Comparison of ENCODE assay signal across 15 cellular contexts in the genomic region with DNA sequence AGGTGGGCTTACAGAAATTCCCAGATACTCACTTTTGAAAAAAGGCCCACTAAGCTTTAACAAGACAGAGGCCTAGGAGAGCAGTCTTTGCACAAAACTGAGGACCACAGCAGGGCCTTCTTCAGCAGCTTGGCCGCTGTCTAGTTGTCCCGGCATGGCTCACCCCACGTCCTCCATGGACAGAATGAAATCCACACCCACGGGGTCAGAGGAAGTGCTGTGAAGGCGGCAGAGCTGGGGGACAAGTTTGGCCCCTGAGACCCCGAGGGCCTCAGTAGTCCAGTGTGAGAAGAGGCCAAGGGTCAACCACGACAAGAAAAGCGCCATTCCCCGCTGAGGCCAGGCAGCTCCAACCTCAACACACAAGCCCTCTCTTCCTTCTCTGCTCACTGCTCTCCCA.
DNase-seq lines count a peak whose midpoint lies in the region; ATAC-seq and TF ChIP-seq lines count a peak whose summit lies in the region.
"Had no signal": no experiment of that assay in that cellular context is flagged by ENCODE, and none has a peak within 500 bp of the region (broad histone marks: within the 10 kb centered on the region; RNA-seq: fewer than 3 reads in every experiment).

No MANE protein-coding gene starts in this region.

- BruUV-seq in Caco-2 (replicated peaks; lab: Mats Ljungman, UMichigan), result no TSS peak

- CTCF ChIA-PET in Caco-2 (lab: Charles Lee), result no interaction called here

- no peak overlapping the region for H3K4ac ChIP-seq in trophoblast cell (ENCODE audit: low read depth, low read length)

- POLR2A ChIA-PET in Caco-2 (lab: Charles Lee), result interaction anchor here (0.6 kb wide), 1 partner anchor 12 kb away, joined by 4 read pairs; no protein-coding TSS in a partner anchor

- H4K12ac ChIP-seq in trophoblast cell (ENCODE audit: low read depth, low read length), result no peak overlapping the region

- no CpG with 5 or more reads among the region's 9 CpGs for WGBS in trophoblast cell (ENCODE audit: extremely low coverage, insufficient coverage, insufficient read length)

- no peak overlapping the region for H2AFZ ChIP-seq in trophoblast cell (ENCODE audit: insufficient read depth, low read length, poor library complexity)

- H3K27me3 Mint-ChIP-seq in natural killer cell (ENCODE audit: low read depth in 2 of 2), result no peaks in the 10 kb centered on the region
- no peaks in the 10 kb centered on the region for H3K27me3 Mint-ChIP-seq in natural killer cell treated with Interleukin-12 subunit alpha and Interleukin-12 subunit beta and Interleukin-15 and Interleukin-18, amount 100 ng/mL, for 72 hours
- peaks cover 15% of the 10 kb centered on the region for H3K27me3 Mint-ChIP-seq in endothelial cell (ENCODE audit: unreplicated experiment)
- H3K27me3 Mint-ChIP-seq in Caco-2 (ENCODE audit: insufficient read depth, unreplicated experiment), result no peaks in the 10 kb centered on the region
- H3K27me3 Mint-ChIP-seq in activated T-helper 2 cell treated with anti-CD3 and anti-CD28 coated beads, Interferon-gamma antibody, Interleukin-2, Interleukin-4, amounts not matched to agents 10 μg/mL and 5 μg/mL and 100 μg/mL, durations not matched to agents 14 hours and 24 hours and 36 hours (ENCODE audit: low read depth), result peaks cover 11% of the 10 kb centered on the region

- intact Hi-C loops in natural killer cell (cut with micrococcal nuclease), result no loop called here
- intact Hi-C loops in Caco-2 (cut with micrococcal nuclease; ENCODE audit: unreplicated experiment), result no loop called here
- intact Hi-C loops in activated T-helper 2 cell treated with anti-CD3 and anti-CD28 coated beads, Interferon-gamma antibody, Interleukin-2, Interleukin-4, amounts not matched to agents 10 μg/mL and 5 μg/mL and 100 μg/mL, durations not matched to agents 14 hours and 24 hours and 36 hours (cut with micrococcal nuclease), result no loop called here

- no peak overlapping the region for H3K27ac ChIP-seq in trophoblast cell (ENCODE audit: low read depth, low read length)

- no peak overlapping the region for H2BK120ac ChIP-seq in trophoblast cell (ENCODE audit: insufficient read depth, low read length, poor library complexity)

- H3K9me3 Mint-ChIP-seq in natural killer cell (no peaks in the 10 kb centered on the region), endothelial cell (ENCODE audit: unreplicated experiment) (no peaks in the 10 kb centered on the region), Caco-2 (ENCODE audit: unreplicated experiment) (no peaks in the 10 kb centered on the region)
- H3K9me3 Mint-ChIP-seq in natural killer cell treated with Interleukin-12 subunit alpha and Interleukin-12 subunit beta and Interleukin-15 and Interleukin-18, amount 100 ng/mL, for 72 hours, result no peaks in the 10 kb centered on the region
- H3K9me3 Mint-ChIP-seq in activated T-helper 2 cell treated with anti-CD3 and anti-CD28 coated beads, Interferon-gamma antibody, Interleukin-2, Interleukin-4, amounts not matched to agents 10 μg/mL and 5 μg/mL and 100 μg/mL, durations not matched to agents 14 hours and 24 hours and 36 hours, result no peaks in the 10 kb centered on the region

- no peaks in the 10 kb centered on the region for H3K79me1 ChIP-seq in trophoblast cell (ENCODE audit: low read length)

- no peaks in the 10 kb centered on the region for H3K27me3 ChIP-seq in trophoblast cell (ENCODE audit: insufficient read depth, low read length)
- H3K27me3 ChIP-seq in Caco-2 (replicated peaks; ENCODE audit: control insufficient read depth, insufficient read depth, low read length), result no peaks in the 10 kb centered on the region

- H3K23ac ChIP-seq in trophoblast cell (ENCODE audit: low read length), result no peak overlapping the region

- no peak overlapping the region for H4K8ac ChIP-seq in trophoblast cell (ENCODE audit: low read depth, low read length)

- peaks cover 84 to 94% of the 10 kb centered on the region in 2 donors for H3K4me1 Mint-ChIP-seq in natural killer cell
- peaks cover 45 to 64% of the 10 kb centered on the region in 2 donors for H3K4me1 Mint-ChIP-seq in natural killer cell treated with Interleukin-12 subunit alpha and Interleukin-12 subunit beta and Interleukin-15 and Interleukin-18, amount 100 ng/mL, for 72 hours (ENCODE audit: low read depth in 2 of 2)
- peaks cover 58% of the 10 kb centered on the region for H3K4me1 Mint-ChIP-seq in endothelial cell (ENCODE audit: unreplicated experiment)
- no peaks in the 10 kb centered on the region for H3K4me1 Mint-ChIP-seq in Caco-2 (ENCODE audit: low read depth, unreplicated experiment)
- no peaks in the 10 kb centered on the region for H3K4me1 Mint-ChIP-seq in activated T-helper 2 cell treated with anti-CD3 and anti-CD28 coated beads, Interferon-gamma antibody, Interleukin-2, Interleukin-4, amounts not matched to agents 10 μg/mL and 5 μg/mL and 100 μg/mL, durations not matched to agents 14 hours and 24 hours and 36 hours (ENCODE audit: low read depth)

- H3K9me3 ChIP-seq in trophoblast cell (ENCODE audit: insufficient read depth, low read depth, low read length) (peaks cover 2% of the 10 kb centered on the region), Caco-2 (no peaks in the 10 kb centered on the region)

- no peak overlapping the region for H3K14ac ChIP-seq in trophoblast cell (ENCODE audit: low read length)

- no peaks in the 10 kb centered on the region for H3K79me2 ChIP-seq in trophoblast cell (ENCODE audit: control insufficient read depth, insufficient read depth, low read length, poor library complexity)

- ATAC-seq in natural killer cell (no peak), GM21786 (IDR thresholded peaks at IDR 0.05; ENCODE audit: unreplicated experiment) (no peak)
- ATAC-seq in natural killer cell treated with Interleukin-12 subunit alpha and Interleukin-12 subunit beta and Interleukin-15 and Interleukin-18, amount 100 ng/mL, for 72 hours, result no peak
- ATAC-seq: K562 had no signal

- no peak overlapping the region for H3K18ac ChIP-seq in trophoblast cell (ENCODE audit: low read length)

- no peak for TF ChIP-seq CTCF in natural killer cell (IDR thresholded peaks at IDR 0.05)
- no peak for TF ChIP-seq CTCF in endothelial cell (IDR thresholded peaks at IDR 0.05; ENCODE audit: unreplicated experiment)
- no peak for TF ChIP-seq CTCF in Caco-2 (IDR thresholded peaks at IDR 0.05; ENCODE audit: insufficient read depth in 1 of 2, low read depth in 1 of 2, low read length in 1 of 2, severe bottlenecking in 1 of 2, unreplicated experiment in 1 of 2)

- DNase-seq in natural killer cell (no peak), endothelial cell (ENCODE audit: low spot score) (no peak), trophoblast cell (no peak), Caco-2 (no peak)
- DNase-seq in natural killer cell treated with Interleukin-12 subunit alpha and Interleukin-12 subunit beta and Interleukin-15 and Interleukin-18, amount 100 ng/mL, for 72 hours (ENCODE audit: low spot score), result no peak
- no peak for DNase-seq in activated T-helper 2 cell treated with anti-CD3 and anti-CD28 coated beads, Interferon-gamma antibody, Interleukin-2, Interleukin-4, amounts not matched to agents 10 μg/mL and 5 μg/mL and 100 μg/mL, durations not matched to agents 14 hours and 24 hours and 36 hours (ENCODE audit: low spot score)
- DNase-seq: C1 segment of cervical spinal cord; DMS79 treated with DMSO at 0.1 percent for 48 hours; NCI-H1092 treated with DMSO at 0.1 percent for 48 hours; NCI-H2081 treated with DMSO at 0.1 percent for 48 hours; NCI-H748 treated with DMSO at 0.1 percent for 48 hours; NK-92 treated with Interleukin-12 subunit alpha and Interleukin-12 subunit beta, amount 100 ng/mL, for 24 hours; SHP77 had no signal

- H3K4me2 ChIP-seq in trophoblast cell (ENCODE audit: low read length), result no peak overlapping the region

- H2BK5ac ChIP-seq in trophoblast cell (ENCODE audit: low read depth, low read length, poor library complexity), result no peak overlapping the region

- peak overlapping the region; percentile 29 for H3K4me3 ChIP-seq in trophoblast cell (ENCODE audit: low read depth, low read length)
- H3K4me3 ChIP-seq in Caco-2 (ENCODE audit: low read depth, low read length), result no peak overlapping the region
- H3K4me3 ChIP-seq: K562 had no signal

- H3K36me3 Mint-ChIP-seq in natural killer cell, result no peaks in the 10 kb centered on the region
- no peaks in the 10 kb centered on the region for H3K36me3 Mint-ChIP-seq in natural killer cell treated with Interleukin-12 subunit alpha and Interleukin-12 subunit beta and Interleukin-15 and Interleukin-18, amount 100 ng/mL, for 72 hours
- H3K36me3 Mint-ChIP-seq in endothelial cell (ENCODE audit: low read depth, unreplicated experiment), result peaks cover 68% of the 10 kb centered on the region
- peaks cover 81% of the 10 kb centered on the region for H3K36me3 Mint-ChIP-seq in Caco-2 (ENCODE audit: insufficient read depth, unreplicated experiment)
- no peaks in the 10 kb centered on the region for H3K36me3 Mint-ChIP-seq in activated T-helper 2 cell treated with anti-CD3 and anti-CD28 coated beads, Interferon-gamma antibody, Interleukin-2, Interleukin-4, amounts not matched to agents 10 μg/mL and 5 μg/mL and 100 μg/mL, durations not matched to agents 14 hours and 24 hours and 36 hours (ENCODE audit: low read depth)

- H4K91ac ChIP-seq in trophoblast cell (ENCODE audit: low read depth, low read length), result no peak overlapping the region

- H3K4me3 Mint-ChIP-seq in natural killer cell (no peak overlapping the region), endothelial cell (ENCODE audit: unreplicated experiment) (peak overlapping the region; percentile 56), Caco-2 (ENCODE audit: unreplicated experiment) (no peak overlapping the region)
- H3K4me3 Mint-ChIP-seq in natural killer cell treated with Interleukin-12 subunit alpha and Interleukin-12 subunit beta and Interleukin-15 and Interleukin-18, amount 100 ng/mL, for 72 hours, result no peak overlapping the region
- H3K4me3 Mint-ChIP-seq in activated T-helper 2 cell treated with anti-CD3 and anti-CD28 coated beads, Interferon-gamma antibody, Interleukin-2, Interleukin-4, amounts not matched to agents 10 μg/mL and 5 μg/mL and 100 μg/mL, durations not matched to agents 14 hours and 24 hours and 36 hours (ENCODE audit: low read depth), result no peak overlapping the region

- H2AK5ac ChIP-seq in trophoblast cell (ENCODE audit: low read length), result no peak overlapping the region

- no peak overlapping the region for H2BK12ac ChIP-seq in trophoblast cell (ENCODE audit: low read length)

- H3K9ac ChIP-seq in trophoblast cell (ENCODE audit: low read length), result no peak overlapping the region

- H3K4me1 ChIP-seq in trophoblast cell (ENCODE audit: control insufficient read depth in 1 of 2, insufficient read depth in 2 of 2, low read length in 2 of 2) (peaks cover under 1 to 1% of the 10 kb centered on the region in 2 experiments), Caco-2 (no peaks in the 10 kb centered on the region)

- peaks cover 40 to 43% of the 10 kb centered on the region in 2 experiments for H3K36me3 ChIP-seq in trophoblast cell (ENCODE audit: control insufficient read depth in 1 of 2, insufficient read depth in 2 of 2, low read length in 2 of 2)
- H3K36me3 ChIP-seq in Caco-2 (ENCODE audit: control insufficient read depth, insufficient read depth, low read length), result peaks cover 11% of the 10 kb centered on the region

- H3K27ac Mint-ChIP-seq in natural killer cell (peak overlapping the region; percentile 39 to 83), endothelial cell (ENCODE audit: unreplicated experiment) (no peak overlapping the region), Caco-2 (ENCODE audit: unreplicated experiment) (no peak overlapping the region)
- H3K27ac Mint-ChIP-seq in natural killer cell treated with Interleukin-12 subunit alpha and Interleukin-12 subunit beta and Interleukin-15 and Interleukin-18, amount 100 ng/mL, for 72 hours, result no peak overlapping the region
- H3K27ac Mint-ChIP-seq in activated T-helper 2 cell treated with anti-CD3 and anti-CD28 coated beads, Interferon-gamma antibody, Interleukin-2, Interleukin-4, amounts not matched to agents 10 μg/mL and 5 μg/mL and 100 μg/mL, durations not matched to agents 14 hours and 24 hours and 36 hours, result no peak overlapping the region

Comparison
In these comparisons a context has a peak if more than half of its experiments do, and no peak if none do; other contexts are left out.
1. H3K27ac Mint-ChIP-seq: peak in natural killer cell (2 of 2); none in natural killer cell treated with Interleukin-12 subunit alpha and Interleukin-12 subunit beta and Interleukin-15 and Interleukin-18, amount 100 ng/mL, for 72 hours (0 of 2), endothelial cell (single experiment), Caco-2 (single experiment) and activated T-helper 2 cell treated with anti-CD3 and anti-CD28 coated beads, Interferon-gamma antibody, Interleukin-2, Interleukin-4, amounts not matched to agents 10 μg/mL and 5 μg/mL and 100 μg/mL, durations not matched to agents 14 hours and 24 hours and 36 hours (single experiment).